ENCODE assay signal across 8 cellular contexts in genomic region chr10:114174462-114175190, GRCh38. TPM values are rescaled to one million over a fixed set of nuclear protein-coding genes. Genes with fewer than 3 reads are reported as not detected.
DNase-seq lines count a peak whose midpoint lies in the region; ATAC-seq and TF ChIP-seq lines count a peak whose summit lies in the region.

No MANE protein-coding gene starts in this region.

- H3K9me3 ChIP-seq in adipocyte (ENCODE audit: control insufficient read depth, low read length), result no peaks in the 10 kb centered on the region
- no peaks in the 10 kb centered on the region for H3K9me3 ChIP-seq in hepatocyte (ENCODE audit: low read depth)

- ATAC-seq in HG02623 (IDR thresholded peaks at IDR 0.05; ENCODE audit: unreplicated experiment) (peak; percentile 12), sciatic nerve (peak; percentile 37)

- peaks cover 2% of the 10 kb centered on the region for H3K36me3 Mint-ChIP-seq in activated naive CD4-positive, alpha-beta T cell treated with anti-CD3 and anti-CD28 coated beads for 36 hours (ENCODE audit: low read depth)

- H3K27me3 Mint-ChIP-seq in activated naive CD4-positive, alpha-beta T cell treated with anti-CD3 and anti-CD28 coated beads for 36 hours (ENCODE audit: low read depth), result no peaks in the 10 kb centered on the region

- intact Hi-C loops in activated naive CD4-positive, alpha-beta T cell treated with anti-CD3 and anti-CD28 coated beads for 36 hours (cut with micrococcal nuclease), result loop anchor here (1.0 to 5.0 kb wide), 9 partner anchors 64 to 764 kb away; partner anchors contain the start of genes DCLRE1A, FHIP2A, NHLRC2 and TRUB1
- intact Hi-C loops in sciatic nerve (cut with DNase I), result no loop called here

- H3K4me1 ChIP-seq in adipocyte (ENCODE audit: control insufficient read depth, insufficient read depth, low read length) (peaks cover 18% of the 10 kb centered on the region), hepatocyte (ENCODE audit: insufficient read depth) (peaks cover 3% of the 10 kb centered on the region)

- peak overlapping the region; percentile 80 for H2AFZ ChIP-seq in hepatocyte

- H3K9ac ChIP-seq in adipocyte (ENCODE audit: low read length), result peak overlapping the region; percentile 97

- peaks cover 15% of the 10 kb centered on the region for H4K20me1 ChIP-seq in hepatocyte (ENCODE audit: insufficient read depth, poor library complexity, severe bottlenecking)

- H3K27ac ChIP-seq in hepatocyte, result peak overlapping the region; percentile 90

- 5% methylated on average over 28 of the region's 29 CpGs for WGBS in hepatocyte (ENCODE audit: low lambda C conversion rate, missing lambda C conversion rate)

- H3K36me3 ChIP-seq in adipocyte (ENCODE audit: control insufficient read depth, insufficient read depth, low read length, severe bottlenecking) (no peaks in the 10 kb centered on the region), hepatocyte (replicated peaks; ENCODE audit: insufficient read depth, low read depth) (no peaks in the 10 kb centered on the region)

- no peaks in the 10 kb centered on the region for H3K9me3 Mint-ChIP-seq in activated naive CD4-positive, alpha-beta T cell treated with anti-CD3 and anti-CD28 coated beads for 36 hours

- peaks cover 43% of the 10 kb centered on the region for H3K79me2 ChIP-seq in hepatocyte

- CTCF ChIA-PET in activated naive CD4-positive, alpha-beta T cell treated with anti-CD3 and anti-CD28 coated beads for 36 hours (lab: Charles Lee), result no interaction called here

- H3K9me2 ChIP-seq in hepatocyte (replicated peaks; ENCODE audit: insufficient read depth), result no peaks in the 10 kb centered on the region

- peak overlapping the region; percentile 82 for H3K4me2 ChIP-seq in hepatocyte

- no peak for DNase-seq in activated naive CD4-positive, alpha-beta T cell treated with anti-CD3 and anti-CD28 coated beads for 36 hours
- no peak for DNase-seq in activated naive CD4-positive, alpha-beta T cell treated with Interleukin-2 at 50 U/mL for 16 hours
- DNase-seq in NCI-H1930 (lab: John Stamatoyannopoulos, UW), result peak; percentile 36 to 41
- DNase-seq in adipocyte (ENCODE audit: low read depth), result peak; percentile 66
- DNase-seq in hepatocyte (ENCODE audit: low spot score), result no peak
- DNase-seq in sciatic nerve (ENCODE audit: low spot score), result no peak
- no peak for DNase-seq in putamen (ENCODE audit: low spot score)

- peak; percentile 1 for TF ChIP-seq CTCF in hepatocyte (IDR thresholded peaks at IDR 0.05; ENCODE audit: poor library complexity)

- no peaks in the 10 kb centered on the region for H3K27me3 ChIP-seq in adipocyte (replicated peaks; ENCODE audit: control insufficient read depth, insufficient read depth, low read length)
- no peaks in the 10 kb centered on the region for H3K27me3 ChIP-seq in hepatocyte

- peak overlapping the region; percentile 98 for H3K4me3 Mint-ChIP-seq in activated naive CD4-positive, alpha-beta T cell treated with anti-CD3 and anti-CD28 coated beads for 36 hours

- H3K27ac Mint-ChIP-seq in activated naive CD4-positive, alpha-beta T cell treated with anti-CD3 and anti-CD28 coated beads for 36 hours, result peak overlapping the region; percentile 81

- H3K4me3 ChIP-seq in adipocyte (ENCODE audit: low read length) (peak overlapping the region; percentile 99), hepatocyte (peak overlapping the region; percentile 38)

- peaks cover 27% of the 10 kb centered on the region for H3K4me1 Mint-ChIP-seq in activated naive CD4-positive, alpha-beta T cell treated with anti-CD3 and anti-CD28 coated beads for 36 hours (ENCODE audit: low read depth)

RNA-seq across cellular contexts. Expression of gene CCDC186, which starts 0.6 kb away (rescaled TPM):
- total RNA-seq in activated naive CD4-positive, alpha-beta T cell treated with anti-CD3 and anti-CD28 coated beads for 36 hours, result 10 to 100 TPM; 10.3 to 13.7 TPM
- total RNA-seq in hepatocyte, result 30.1 and 32.4 TPM in 2 replicates
- polyA plus RNA-seq in hepatocyte, result 14.9 and 18.8 TPM in 2 replicates
- total RNA-seq in sciatic nerve, result 23.1 TPM

RNA-seq across cellular contexts. Expression of gene TDRD1, which starts 4.5 kb away (rescaled TPM):
- total RNA-seq in activated naive CD4-positive, alpha-beta T cell treated with anti-CD3 and anti-CD28 coated beads for 36 hours, result under 1 TPM; 0.47 to 0.79 TPM
- total RNA-seq in hepatocyte (not detected in 2 replicates), sciatic nerve (0.31 TPM)
- polyA plus RNA-seq in hepatocyte, result not detected in 2 replicates

Comparison
In these comparisons a context has a peak if more than half of its experiments do, and no peak if none do; other contexts are left out.
1. DNase-seq: peak in NCI-H1930 (2 of 2) and adipocyte (single experiment); none in activated naive CD4-positive, alpha-beta T cell treated with anti-CD3 and anti-CD28 coated beads for 36 hours (single experiment), activated naive CD4-positive, alpha-beta T cell treated with Interleukin-2 at 50 U/mL for 16 hours (single experiment), hepatocyte (single experiment), sciatic nerve (single experiment) and putamen (single experiment).